In the genomic region with DNA sequence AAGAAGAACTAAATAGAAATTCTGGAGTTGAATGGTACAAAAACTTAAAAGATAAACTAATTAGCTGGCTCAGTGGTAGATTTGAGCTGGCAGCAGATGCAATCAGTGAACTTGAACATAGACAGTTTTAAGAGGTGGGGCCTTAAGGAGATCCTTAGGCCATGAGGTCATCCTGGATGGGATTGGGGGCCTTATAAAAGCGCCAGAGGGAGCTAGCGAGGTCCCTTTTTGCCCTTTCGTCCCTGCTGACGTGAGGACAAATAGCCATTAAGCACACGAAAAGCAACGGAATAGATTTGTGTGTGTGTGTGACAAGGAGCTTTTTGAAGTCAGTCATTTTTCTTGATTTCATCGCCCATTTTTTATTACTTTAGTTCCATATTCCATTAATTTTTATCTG, we compare ENCODE assay signal across 10 cellular contexts.
DNase-seq lines count a peak whose midpoint lies in the region; ATAC-seq and TF ChIP-seq lines count a peak whose summit lies in the region.
"Had no signal": no experiment of that assay in that cellular context is flagged by ENCODE, and none has a peak within 500 bp of the region (broad histone marks: within the 10 kb centered on the region; RNA-seq: fewer than 3 reads in every experiment).

No MANE protein-coding gene starts in this region.

- BruUV-seq in OCI-LY7 (replicated peaks; lab: Mats Ljungman, UMichigan), result no TSS peak

- H3K4me2 ChIP-seq in OCI-LY7 (ENCODE audit: low read length), result no peak overlapping the region
- H3K4me2 ChIP-seq: A549 had no signal

- no peaks in the 10 kb centered on the region for H3K36me3 ChIP-seq in OCI-LY7 (ENCODE audit: insufficient read depth, low read length)

- CTCF ChIA-PET in activated CD4-positive, alpha-beta memory T cell treated with anti-CD3 and anti-CD28 coated beads for 36 hours (lab: Charles Lee), result no interaction called here
- CTCF ChIA-PET in activated CD4-positive, alpha-beta memory T cell treated with anti-CD3 and anti-CD28 coated beads, Interleukin-2, amount 10 ng/mL, durations not matched to agents 7 days and 5 days (lab: Charles Lee), result interaction anchor here (1.7 kb wide), 1 partner anchor 24 kb away, joined by 3 read pairs; no protein-coding TSS in a partner anchor
- CTCF ChIA-PET in OCI-LY7 (lab: Charles Lee; ENCODE audit: unreplicated experiment), result no interaction called here

- DNase-seq in activated CD4-positive, alpha-beta memory T cell treated with anti-CD3 and anti-CD28 coated beads for 36 hours, result peak; percentile 18
- DNase-seq in activated CD4-positive, alpha-beta memory T cell treated with anti-CD3 and anti-CD28 coated beads, Interleukin-2, amount 10 ng/mL, durations not matched to agents 7 days and 5 days, result no peak
- DNase-seq in OCI-LY7 (ENCODE audit: low spot score) (peak; percentile 4), fibroblast of villous mesenchyme (ENCODE audit: low read depth) (peak; percentile 34), retinal pigment epithelial cell (ENCODE audit: low read depth) (no peak)
- DNase-seq in stimulated activated naive CD8-positive, alpha-beta T cell treated with anti-CD3 and anti-CD28 coated beads, Interleukin-15, amount 100 ng/mL, for 72 hours, result no peak
- DNase-seq: NCI-H1092 treated with DMSO at 0.1 percent for 48 hours had no signal

- TF ChIP-seq CTCF in OCI-LY7 (conservative IDR thresholded peaks at IDR 0.05; ENCODE audit: low read length) (peak; percentile 36; the same call in 1 of the 2 replicates), fibroblast of villous mesenchyme (IDR thresholded peaks at IDR 0.05; ENCODE audit: insufficient read depth, low read depth, low read length) (peak; percentile 14), retinal pigment epithelial cell (conservative IDR thresholded peaks at IDR 0.05; ENCODE audit: low read depth, low read length) (peak; percentile 20)

- intact Hi-C loops in activated CD4-positive, alpha-beta memory T cell treated with anti-CD3 and anti-CD28 coated beads for 36 hours (cut with micrococcal nuclease), result loop anchor here (2.0 to 10.0 kb wide), 4 partner anchors 23 to 481 kb away; a partner anchor contains a TSS
- intact Hi-C loops in OCI-LY7 (cut with micrococcal nuclease; ENCODE audit: unreplicated experiment), result no loop called here

- peaks cover 26% of the 10 kb centered on the region for H3K4me1 Mint-ChIP-seq in activated CD4-positive, alpha-beta memory T cell treated with anti-CD3 and anti-CD28 coated beads for 36 hours (ENCODE audit: low read depth)
- peaks cover 23% of the 10 kb centered on the region for H3K4me1 Mint-ChIP-seq in activated CD4-positive, alpha-beta memory T cell treated with anti-CD3 and anti-CD28 coated beads, Interleukin-2, amount 10 ng/mL, durations not matched to agents 7 days and 5 days
- peaks cover 41% of the 10 kb centered on the region for H3K4me1 Mint-ChIP-seq in stimulated activated naive CD8-positive, alpha-beta T cell treated with anti-CD3 and anti-CD28 coated beads, Interleukin-15, amount 100 ng/mL, for 72 hours

- H3K27ac ChIP-seq in OCI-LY7 (ENCODE audit: low read depth, low read length, poor library complexity, severe bottlenecking), result no peak overlapping the region
- H3K27ac ChIP-seq: A549 had no signal

- no peak for ATAC-seq in GM19395 (IDR thresholded peaks at IDR 0.05; ENCODE audit: unreplicated experiment)
- ATAC-seq in stimulated activated naive CD8-positive, alpha-beta T cell treated with anti-CD3 and anti-CD28 coated beads, Interleukin-15, amount 100 ng/mL, for 72 hours, result no peak
- no peak for ATAC-seq in GM19351 (IDR thresholded peaks at IDR 0.05; ENCODE audit: unreplicated experiment)
- ATAC-seq: A549 had no signal

- H3K27me3 Mint-ChIP-seq in activated CD4-positive, alpha-beta memory T cell treated with anti-CD3 and anti-CD28 coated beads for 36 hours, result no peaks in the 10 kb centered on the region
- no peaks in the 10 kb centered on the region for H3K27me3 Mint-ChIP-seq in activated CD4-positive, alpha-beta memory T cell treated with anti-CD3 and anti-CD28 coated beads, Interleukin-2, amount 10 ng/mL, durations not matched to agents 7 days and 5 days
- H3K27me3 Mint-ChIP-seq in stimulated activated naive CD8-positive, alpha-beta T cell treated with anti-CD3 and anti-CD28 coated beads, Interleukin-15, amount 100 ng/mL, for 72 hours, result no peaks in the 10 kb centered on the region

- H3K4me1 ChIP-seq in OCI-LY7 (ENCODE audit: insufficient read depth, low read length, poor library complexity, severe bottlenecking), result peaks cover 6% of the 10 kb centered on the region
- H3K4me1 ChIP-seq: A549 had no signal

- H3K4me3 Mint-ChIP-seq in activated CD4-positive, alpha-beta memory T cell treated with anti-CD3 and anti-CD28 coated beads for 36 hours, result no peak overlapping the region
- H3K4me3 Mint-ChIP-seq in activated CD4-positive, alpha-beta memory T cell treated with anti-CD3 and anti-CD28 coated beads, Interleukin-2, amount 10 ng/mL, durations not matched to agents 7 days and 5 days, result no peak overlapping the region
- peak overlapping the region in 1 of 2 donors; percentile 32 for H3K4me3 Mint-ChIP-seq in stimulated activated naive CD8-positive, alpha-beta T cell treated with anti-CD3 and anti-CD28 coated beads, Interleukin-15, amount 100 ng/mL, for 72 hours

- H3K9me2 ChIP-seq in OCI-LY7 (ENCODE audit: insufficient read depth, low read length), result no peaks in the 10 kb centered on the region

- H3K9me3 Mint-ChIP-seq in activated CD4-positive, alpha-beta memory T cell treated with anti-CD3 and anti-CD28 coated beads for 36 hours, result no peaks in the 10 kb centered on the region
- H3K9me3 Mint-ChIP-seq in activated CD4-positive, alpha-beta memory T cell treated with anti-CD3 and anti-CD28 coated beads, Interleukin-2, amount 10 ng/mL, durations not matched to agents 7 days and 5 days, result peaks cover 17% of the 10 kb centered on the region
- H3K9me3 Mint-ChIP-seq in stimulated activated naive CD8-positive, alpha-beta T cell treated with anti-CD3 and anti-CD28 coated beads, Interleukin-15, amount 100 ng/mL, for 72 hours, result peaks cover 0 to 5% of the 10 kb centered on the region in 2 donors

- H3K36me3 Mint-ChIP-seq in activated CD4-positive, alpha-beta memory T cell treated with anti-CD3 and anti-CD28 coated beads for 36 hours, result no peaks in the 10 kb centered on the region
- H3K36me3 Mint-ChIP-seq in activated CD4-positive, alpha-beta memory T cell treated with anti-CD3 and anti-CD28 coated beads, Interleukin-2, amount 10 ng/mL, durations not matched to agents 7 days and 5 days (ENCODE audit: low read depth), result peaks cover 2% of the 10 kb centered on the region

- no peaks in the 10 kb centered on the region for H3K79me2 ChIP-seq in OCI-LY7 (ENCODE audit: insufficient read depth, low read depth, low read length)

- no peak overlapping the region for H3K4me3 ChIP-seq in OCI-LY7 (ENCODE audit: low read depth, low read length, poor library complexity, severe bottlenecking)
- H3K4me3 ChIP-seq in fibroblast of villous mesenchyme (ENCODE audit: low read depth, low read length), result no peak overlapping the region
- no peak overlapping the region for H3K4me3 ChIP-seq in retinal pigment epithelial cell (ENCODE audit: low read length)
- H3K4me3 ChIP-seq: A549 had no signal

- peak overlapping the region; percentile 77 for H3K27ac Mint-ChIP-seq in activated CD4-positive, alpha-beta memory T cell treated with anti-CD3 and anti-CD28 coated beads for 36 hours
- H3K27ac Mint-ChIP-seq in activated CD4-positive, alpha-beta memory T cell treated with anti-CD3 and anti-CD28 coated beads, Interleukin-2, amount 10 ng/mL, durations not matched to agents 7 days and 5 days, result no peak overlapping the region
- H3K27ac Mint-ChIP-seq in stimulated activated naive CD8-positive, alpha-beta T cell treated with anti-CD3 and anti-CD28 coated beads, Interleukin-15, amount 100 ng/mL, for 72 hours, result peak overlapping the region in 1 of 2 donors; percentile 96

- no peaks in the 10 kb centered on the region for H3K9me3 ChIP-seq in OCI-LY7 (ENCODE audit: low read length)

- POLR2A ChIA-PET in activated CD4-positive, alpha-beta memory T cell treated with anti-CD3 and anti-CD28 coated beads for 36 hours (lab: Charles Lee), result no interaction called here
- POLR2A ChIA-PET in activated CD4-positive, alpha-beta memory T cell treated with anti-CD3 and anti-CD28 coated beads, Interleukin-2, amount 10 ng/mL, durations not matched to agents 7 days and 5 days (lab: Charles Lee), result no interaction called here
- POLR2A ChIA-PET in OCI-LY7 (lab: Charles Lee), result no interaction called here

- H2AFZ ChIP-seq in OCI-LY7 (ENCODE audit: low read length), result no peak overlapping the region

- H4K20me1 ChIP-seq in OCI-LY7 (ENCODE audit: insufficient read depth, low read length), result no peaks in the 10 kb centered on the region

Comparison
In these comparisons a context has a peak if more than half of its experiments do, and no peak if none do; other contexts are left out.
1. DNase-seq: peak in activated CD4-positive, alpha-beta memory T cell treated with anti-CD3 and anti-CD28 coated beads for 36 hours (single experiment), OCI-LY7 (single experiment) and fibroblast of villous mesenchyme (single experiment); none in activated CD4-positive, alpha-beta memory T cell treated with anti-CD3 and anti-CD28 coated beads, Interleukin-2, amount 10 ng/mL, durations not matched to agents 7 days and 5 days (single experiment), retinal pigment epithelial cell (single experiment) and stimulated activated naive CD8-positive, alpha-beta T cell treated with anti-CD3 and anti-CD28 coated beads, Interleukin-15, amount 100 ng/mL, for 72 hours (0 of 2).
2. Peak in every context shown above with its lines, with median percentiles within 50 percentile points of each other: CTCF ChIP-seq.